ENCODE assay signal across 15 cellular contexts in the genomic region with DNA sequence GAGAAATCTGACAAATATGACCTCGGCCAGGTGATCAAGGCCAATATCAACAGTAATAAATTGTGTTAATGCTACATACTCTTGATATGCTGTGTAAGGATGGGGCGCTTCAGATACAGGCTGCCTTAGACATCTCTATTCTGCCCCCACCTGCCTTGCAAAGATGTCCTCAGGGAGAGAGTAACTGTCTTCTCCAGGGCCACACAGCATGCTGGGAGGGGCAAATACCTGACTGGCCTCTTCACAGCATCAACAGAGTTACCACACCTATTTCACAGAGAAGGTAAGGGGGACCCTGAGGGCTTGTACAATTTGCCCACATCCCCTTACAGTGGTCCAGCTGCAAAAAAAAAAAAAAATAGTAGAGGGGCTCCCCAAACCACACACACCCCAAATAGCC. TPM values are rescaled to one million over a fixed set of nuclear protein-coding genes. Genes with fewer than 3 reads are reported as not detected.
"Had no signal": no experiment of that assay in that cellular context is flagged by ENCODE, and none has a peak within 500 bp of the region (broad histone marks: within the 10 kb centered on the region; RNA-seq: fewer than 3 reads in every experiment).

No MANE protein-coding gene starts in this region.

- H3K9me3 ChIP-seq: breast epithelium, esophagus squamous epithelium, ovary, transverse colon had no signal

- H3K27ac ChIP-seq: breast epithelium, esophagus squamous epithelium, ovary had no signal

- DNase-seq: activated CD4-positive, alpha-beta T cell treated with anti-CD3 and anti-CD28 coated beads, Interleukin-2, amount 50 U/mL, for 1 hour; activated T-cell treated with anti-CD3 and anti-CD28 coated beads for 4 hours; esophagus squamous epithelium; foreskin fibroblast; left colon; naive thymus-derived CD8-positive, alpha-beta T cell; transverse colon had no signal

- H3K4me3 ChIP-seq: breast epithelium, esophagus squamous epithelium, ovary, smooth muscle cell, transverse colon had no signal

- H3K27me3 ChIP-seq: breast epithelium, esophagus squamous epithelium, transverse colon had no signal

- H3K4me1 ChIP-seq: breast epithelium had no signal

- H3K4me2 ChIP-seq: smooth muscle cell had no signal

- H3K36me3 ChIP-seq: breast epithelium, esophagus squamous epithelium, ovary, transverse colon had no signal

- ATAC-seq: left colon; naive thymus-derived CD8-positive, alpha-beta T cell; stimulated activated memory B cell treated with anti-CD40 and anti-IgM and Interleukin-4, amounts not matched to agents 10 μg/mL and 1 μg/mL and 100 μg/mL, for 72 hours had no signal

RNA-seq across cellular contexts. Expression of a gene that starts 17.2 kb away (rescaled TPM):
- total RNA-seq: activated CD8-positive, alpha-beta memory T cell treated with anti-CD3 and anti-CD28 coated beads for 36 hours; activated T-helper 2 cell treated with anti-CD3 and anti-CD28 coated beads, Interferon-gamma antibody, Interleukin-2, Interleukin-4, amounts not matched to agents 10 μg/mL and 5 μg/mL and 100 μg/mL, durations not matched to agents 14 hours and 24 hours and 36 hours; lung microvascular endothelial cell; naive thymus-derived CD8-positive, alpha-beta T cell; renal cortical epithelial cell; smooth muscle cell had no signal
- polyA plus RNA-seq: naive thymus-derived CD8-positive, alpha-beta T cell had no signal

RNA-seq across cellular contexts. Expression of a gene that starts 26.3 kb away (rescaled TPM):
- total RNA-seq: activated CD8-positive, alpha-beta memory T cell treated with anti-CD3 and anti-CD28 coated beads for 36 hours; activated T-helper 2 cell treated with anti-CD3 and anti-CD28 coated beads, Interferon-gamma antibody, Interleukin-2, Interleukin-4, amounts not matched to agents 10 μg/mL and 5 μg/mL and 100 μg/mL, durations not matched to agents 14 hours and 24 hours and 36 hours; left colon; lung microvascular endothelial cell; naive thymus-derived CD8-positive, alpha-beta T cell; renal cortical epithelial cell; smooth muscle cell; transverse colon had no signal
- polyA plus RNA-seq: naive thymus-derived CD8-positive, alpha-beta T cell; smooth muscle cell had no signal
